1 cellular context compared by ENCODE assay signal in genomic region chr2:201931955-201932354, GRCh38.
TF ChIP-seq lines count a peak whose summit lies in the region.

No MANE protein-coding gene starts in this region.

TF ChIP-seq in IMR-90, 13 proteins besides CTCF, POLR2A, EP300 and RAD21 (continued from another document):
- TF ChIP-seq ELK1 (IDR thresholded peaks at IDR 0.05; ENCODE audit: borderline replicate concordance, low read depth, low read length) (no peak), MXI1 (IDR thresholded peaks at IDR 0.05; ENCODE audit: borderline replicate concordance, low read depth, low read length) (no peak), BHLHE40 (IDR thresholded peaks at IDR 0.05; ENCODE audit: low read depth, low read length) (no peak), CEBPB (IDR thresholded peaks at IDR 0.05; ENCODE audit: low read depth, low read length) (no peak)
